ENCODE assay signal across 7 cellular contexts in genomic region chr12:109716092-109716479, GRCh38. TPM values are rescaled to one million over a fixed set of nuclear protein-coding genes. Genes with fewer than 3 reads are reported as not detected.
DNase-seq lines count a peak whose midpoint lies in the region; ATAC-seq and TF ChIP-seq lines count a peak whose summit lies in the region.

No MANE protein-coding gene starts in this region.

- TF ChIP-seq CTCF in liver (IDR thresholded peaks at IDR 0.05; ENCODE audit: low read depth, low read length, missing input control): no peak
- TF ChIP-seq CTCF in gastrocnemius medialis (IDR thresholded peaks at IDR 0.05 in 4 of 5, conservative IDR thresholded peaks at IDR 0.05 in 1 of 5): no peak

- H3K9ac ChIP-seq in adipocyte (ENCODE audit: low read length) (peak overlapping the region; percentile 20), liver (ENCODE audit: low read depth in 1 of 2, low read length in 2 of 2) (no peak overlapping the region)

- intact Hi-C loops in gastrocnemius medialis (cut with DNase I; ENCODE audit: low total_unique reads): loop anchor here (10.0 kb wide), 2 partner anchors 169 to 1029 kb away; partner anchors contain the start of genes GLTP and PPP1CC

- 40% methylated on average over 9 of the region's 9 CpGs for WGBS in liver

- DNase-seq in COLO668 (lab: John Stamatoyannopoulos, UW; ENCODE audit: unreplicated experiment) (peak; percentile 32), adipocyte (ENCODE audit: low read depth) (no peak), gastrocnemius medialis (no peak), KBM-7 (no peak)
- no peak for DNase-seq in activated effector memory CD4-positive, alpha-beta T cell treated with anti-CD3 and anti-CD28 coated beads, Interleukin-2, amount 50 U/mL, for 16 hours

- no peak for ATAC-seq in gastrocnemius medialis
- no peak for ATAC-seq in GM18873 (IDR thresholded peaks at IDR 0.05; ENCODE audit: low FRiP score, unreplicated experiment)

- H3K4me1 ChIP-seq in adipocyte (ENCODE audit: control insufficient read depth, insufficient read depth, low read length) (peaks cover 12% of the 10 kb centered on the region), liver (ENCODE audit: control insufficient read depth in 4 of 4, insufficient read depth in 4 of 4, low read length in 3 of 4) (peaks cover 29 to 73% (median 65%) of the 10 kb centered on the region in 4 donors), gastrocnemius medialis (peaks cover 46 to 51% of the 10 kb centered on the region in 2 donors)

- no peaks in the 10 kb centered on the region for H3K36me3 ChIP-seq in adipocyte (ENCODE audit: control insufficient read depth, insufficient read depth, low read length, severe bottlenecking)
- H3K36me3 ChIP-seq in liver (ENCODE audit: control insufficient read depth in 4 of 4, insufficient read depth in 3 of 4, low read depth in 1 of 4, low read length in 3 of 4): no peaks in the 10 kb centered on the region
- H3K36me3 ChIP-seq in gastrocnemius medialis: no peaks in the 10 kb centered on the region

- H3K9me3 ChIP-seq in adipocyte (ENCODE audit: control insufficient read depth, low read length) (no peaks in the 10 kb centered on the region), liver (ENCODE audit: control insufficient read depth in 4 of 4, low read length in 3 of 4) (no peaks in the 10 kb centered on the region), gastrocnemius medialis (no peaks in the 10 kb centered on the region)

- H3K4me3 ChIP-seq in adipocyte (ENCODE audit: low read length): peak overlapping the region; percentile 38
- H3K4me3 ChIP-seq in liver (ENCODE audit: low read depth in 1 of 3, low read length in 3 of 3): no peak overlapping the region
- peak overlapping the region in 1 of 4 donors; percentile 57 for H3K4me3 ChIP-seq in gastrocnemius medialis

- TF ChIP-seq POLR2A in gastrocnemius medialis (IDR thresholded peaks at IDR 0.05): no peak

- in situ Hi-C loops in gastrocnemius medialis (cut with MboI; ENCODE audit: low sequenced_read_pairs in 4 of 4): no loop called here
- in situ Hi-C loops in KBM-7 (cut with MboI; ENCODE audit: low pct_unique_long_range_greater_than_20kb, low sequenced_read_pairs): no loop called here

- peak overlapping the region; percentile 60 to 82 for H3K27ac ChIP-seq in liver (ENCODE audit: low read depth in 1 of 2, low read length in 2 of 2)
- peak overlapping the region; percentile 69 to 88 (median 82) for H3K27ac ChIP-seq in gastrocnemius medialis

- TF ChIP-seq RAD21 in liver (IDR thresholded peaks at IDR 0.05): no peak

- H3K27me3 ChIP-seq in adipocyte (replicated peaks; ENCODE audit: control insufficient read depth, insufficient read depth, low read length) (peaks cover 50% of the 10 kb centered on the region), liver (ENCODE audit: control insufficient read depth in 4 of 4, insufficient read depth in 4 of 4, low read length in 3 of 4) (no peaks in the 10 kb centered on the region), gastrocnemius medialis (no peaks in the 10 kb centered on the region)

TF ChIP-seq in liver, 16 proteins besides CTCF, POLR2A, EP300 and RAD21:
- TF ChIP-seq YY1 (IDR thresholded peaks at IDR 0.05) (no peak), ZBTB33 (IDR thresholded peaks at IDR 0.05) (no peak), MAX (IDR thresholded peaks at IDR 0.05) (no peak), HNF4G (IDR thresholded peaks at IDR 0.05) (no peak), EGR1 (IDR thresholded peaks at IDR 0.05; ENCODE audit: low read depth in 2 of 2) (no peak), RXRA (IDR thresholded peaks at IDR 0.05) (no peak)

RNA-seq across cellular contexts. Expression of gene FAM222A, which starts 2.5 kb away (rescaled TPM):
- total RNA-seq in liver (1 to 10 TPM; 1.8 to 2.2 TPM), gastrocnemius medialis (10 to 100 TPM in 2 of 4 donors, 1 to 10 TPM in 2; 7.0 to 24.3 (median 13.5) TPM)
- 1 to 10 TPM in 1 of 2 donors, under 1 TPM in 1; 0.97 to 2.0 TPM for polyA plus RNA-seq in liver
